Comparison of ENCODE assay signal across 1 cellular context in genomic region chr1:11842154-11843041, GRCh38.
TF ChIP-seq lines count a peak whose summit lies in the region.

No MANE protein-coding gene starts in this region.

TF ChIP-seq in K562, 482 proteins besides CTCF, POLR2A, EP300 and RAD21 (continued from another document and continues in another):
- TF ChIP-seq MLX (CRISPR knock-in tag; conservative IDR thresholded peaks at IDR 0.05) (peak in 1 of 2 experiments; percentile 24; a peak in 1 of 4 replicates), ARHGAP35 (IDR thresholded peaks at IDR 0.05; ENCODE audit: partially characterized antibody) (no peak), GTF2F1 (IDR thresholded peaks at IDR 0.05; ENCODE audit: low read depth, low read length) (no peak), ZNF668 (CRISPR knock-in tag; IDR thresholded peaks at IDR 0.05) (peak; percentile 71; the same call in 1 of the 2 replicates), ZBTB49 (CRISPR knock-in tag; IDR thresholded peaks at IDR 0.05; ENCODE audit: borderline replicate concordance) (no peak), EZH2 (IDR thresholded peaks at IDR 0.05; ENCODE audit: borderline replicate concordance, low read depth, low read length) (no peak), ELF1 (tag; IDR thresholded peaks at IDR 0.05) (no peak), ZNF133 (CRISPR knock-in tag; IDR thresholded peaks at IDR 0.05) (no peak), MTF1 (CRISPR knock-in tag; IDR thresholded peaks at IDR 0.05; ENCODE audit: borderline replicate concordance) (no peak), ZFP91 (CRISPR knock-in tag; IDR thresholded peaks at IDR 0.05) (no peak), ZNF696 (CRISPR knock-in tag; conservative IDR thresholded peaks at IDR 0.05) (no peak), SPI1 (IDR thresholded peaks at IDR 0.05; ENCODE audit: borderline replicate concordance, low read depth, low read length) (no peak), DEAF1 (CRISPR knock-in tag; IDR thresholded peaks at IDR 0.05) (no peak), THRB (CRISPR knock-in tag; conservative IDR thresholded peaks at IDR 0.05) (peak; percentile 58; the same call in 1 of the 2 replicates), BACH1 (tag; IDR thresholded peaks at IDR 0.05) (peak; percentile 44; the same call in 1 of the 2 replicates), ZNF764 (CRISPR knock-in tag; IDR thresholded peaks at IDR 0.05; ENCODE audit: low read depth) (no peak), RBM15 (IDR thresholded peaks at IDR 0.05; ENCODE audit: insufficient read depth, low read length) (no peak), OTX1 (CRISPR knock-in tag; IDR thresholded peaks at IDR 0.05) (peak; percentile 62; the same call in 1 of the 2 replicates), ZBTB34 (CRISPR knock-in tag; IDR thresholded peaks at IDR 0.05) (no peak), DMBX1 (CRISPR knock-in tag; IDR thresholded peaks at IDR 0.05; ENCODE audit: borderline replicate concordance) (no peak; the same call in none of the 2 replicates), NFIC (IDR thresholded peaks at IDR 0.05) (peak; percentile 100), ZNF76 (CRISPR knock-in tag; IDR thresholded peaks at IDR 0.05; ENCODE audit: borderline replicate concordance) (no peak), ZKSCAN3 (CRISPR knock-in tag; IDR thresholded peaks at IDR 0.05) (no peak), CTBP1 (IDR thresholded peaks at IDR 0.05; ENCODE audit: borderline replicate concordance) (peak; percentile 99), RFX7 (CRISPR knock-in tag; IDR thresholded peaks at IDR 0.05) (no peak), PRPF4 (IDR thresholded peaks at IDR 0.05; ENCODE audit: insufficient read depth, low read depth, low read length, poor library complexity, severe bottlenecking) (no peak), SREBF1 (IDR thresholded peaks at IDR 0.05; ENCODE audit: borderline replicate concordance, low read depth, low read length) (0 out of 2 replicates have a peak, but pooled peaks have one; percentile 46), SMAD2 (IDR thresholded peaks at IDR 0.05; ENCODE audit: low read depth, low read length) (no peak), CTCFL (IDR thresholded peaks at IDR 0.05; ENCODE audit: borderline replicate concordance, insufficient read depth, low read depth, low read length, poor library complexity, severe bottlenecking) (no peak), HOMEZ (CRISPR knock-in tag; IDR thresholded peaks at IDR 0.05) (no peak), GABPA (tag; conservative IDR thresholded peaks at IDR 0.05; ENCODE audit: low read depth) (peak; percentile 60), NEUROD1 (IDR thresholded peaks at IDR 0.05; ENCODE audit: borderline replicate concordance, low read depth, low read length, partially characterized antibody) (peak; percentile 91), NCOA1 (IDR thresholded peaks at IDR 0.05; ENCODE audit: low read depth) (peak; percentile 84; the same call in 1 of the 2 replicates), RCOR1 (IDR thresholded peaks at IDR 0.05; ENCODE audit: borderline replicate concordance in 1 of 2, low read depth in 2 of 2, low read length in 2 of 2) (peak; percentile 71 to 98; a peak in 3 of 4 replicates), ATF7 (IDR thresholded peaks at IDR 0.05) (peak; percentile 84), MEIS2 (IDR thresholded peaks at IDR 0.05; ENCODE audit: partially characterized antibody) (peak; percentile 84), PKNOX1 (IDR thresholded peaks at IDR 0.05) (peak; percentile 82), HNRNPK (IDR thresholded peaks at IDR 0.05; ENCODE audit: low read depth, low read length, poor library complexity, severe bottlenecking) (no peak), BRD4 (IDR thresholded peaks at IDR 0.05) (no peak), DNMT1 (IDR thresholded peaks at IDR 0.05) (no peak), TRIM28 (IDR thresholded peaks at IDR 0.05) (0 out of 2 replicates have a peak, but pooled peaks have one; percentile 43), EGR1 (conservative IDR thresholded peaks at IDR 0.05) (no peak), ZNF212 (CRISPR knock-in tag; IDR thresholded peaks at IDR 0.05) (no peak), POLR3G (IDR thresholded peaks at IDR 0.05; ENCODE audit: extremely low read depth, insufficient read length, insufficient replicate concordance) (no peak), IRF2 (CRISPR knock-in tag; IDR thresholded peaks at IDR 0.05) (no peak), CBFA2T2 (conservative IDR thresholded peaks at IDR 0.05) (peak; percentile 95), RBBP5 (IDR thresholded peaks at IDR 0.05; ENCODE audit: borderline replicate concordance, insufficient read depth, low read length, poor library complexity, severe bottlenecking) (no peak), ZNF79 (CRISPR knock-in tag; IDR thresholded peaks at IDR 0.05; ENCODE audit: low read depth) (no peak), ESRRB (CRISPR knock-in tag; IDR thresholded peaks at IDR 0.05; ENCODE audit: borderline replicate concordance) (0 out of 2 replicates have a peak, but pooled peaks have one; percentile 33), ZNF57 (CRISPR knock-in tag; IDR thresholded peaks at IDR 0.05) (no peak), SNAPC5 (CRISPR knock-in tag; IDR thresholded peaks at IDR 0.05) (no peak), PATZ1 (CRISPR knock-in tag; IDR thresholded peaks at IDR 0.05; ENCODE audit: borderline replicate concordance) (no peak), TAF7 (tag; IDR thresholded peaks at IDR 0.05) (no peak), ZNF224 (CRISPR knock-in tag; IDR thresholded peaks at IDR 0.05) (no peak), CBX5 (IDR thresholded peaks at IDR 0.05; ENCODE audit: borderline replicate concordance, low read depth) (no peak), FOXJ2 (tag; IDR thresholded peaks at IDR 0.05) (peak; percentile 94)
